Comparison of ENCODE assay signal across 1 cellular context in genomic region chr11:122785156-122785605, GRCh38.
TF ChIP-seq lines count a peak whose summit lies in the region.

No MANE protein-coding gene starts in this region.

TF ChIP-seq in endothelial cell of umbilical vein, 7 proteins besides CTCF, POLR2A, EP300 and RAD21:
- no peak for TF ChIP-seq GATA2 (IDR thresholded peaks at IDR 0.05; ENCODE audit: insufficient read depth, insufficient read length, low read depth, low read length)
- no peak for TF ChIP-seq MYC (IDR thresholded peaks at IDR 0.05; ENCODE audit: low read depth, low read length)
- TF ChIP-seq POLR2AphosphoS5 (IDR thresholded peaks at IDR 0.05; ENCODE audit: insufficient read depth, low read depth, low read length), result no peak
- TF ChIP-seq JUN (IDR thresholded peaks at IDR 0.05; ENCODE audit: borderline replicate concordance, insufficient read depth, insufficient read length, low read depth), result no peak
- no peak for TF ChIP-seq EZH2 (IDR thresholded peaks at IDR 0.05; ENCODE audit: borderline replicate concordance, low read depth, low read length, severe bottlenecking)
- TF ChIP-seq FOS (IDR thresholded peaks at IDR 0.05; ENCODE audit: borderline replicate concordance, insufficient read depth, low read length), result no peak
- no peak for TF ChIP-seq MAX (IDR thresholded peaks at IDR 0.05; ENCODE audit: insufficient read depth, insufficient read length)
